In the genomic region with DNA sequence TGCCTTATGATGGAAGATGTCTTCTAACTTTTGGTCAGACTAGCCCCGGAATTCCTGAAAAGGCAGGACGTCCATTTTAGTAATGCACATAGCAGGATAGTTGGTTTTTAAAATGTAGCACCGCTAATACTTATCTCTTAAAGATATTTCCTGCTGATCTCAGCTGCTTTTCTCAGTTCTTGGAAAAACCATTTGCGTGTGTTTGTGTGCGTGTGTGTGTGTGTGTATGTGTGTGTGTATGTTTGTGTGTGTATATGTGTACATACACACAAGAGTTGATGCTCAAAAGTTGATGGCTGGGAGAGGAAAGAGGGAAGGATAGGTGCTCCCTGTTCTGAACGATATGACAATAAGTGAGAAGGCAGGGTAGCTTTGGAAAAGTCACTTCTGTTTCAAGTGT, we compare ENCODE assay signal across 2 cellular contexts.
TF ChIP-seq lines count a peak whose summit lies in the region.

No MANE protein-coding gene starts in this region.

TF ChIP-seq in IMR-90, 13 proteins besides CTCF, POLR2A, EP300 and RAD21:
- TF ChIP-seq MAFK (IDR thresholded peaks at IDR 0.05; ENCODE audit: low read depth, low read length) (peak; percentile 25; the same call in 1 of the 2 replicates), MXI1 (IDR thresholded peaks at IDR 0.05; ENCODE audit: borderline replicate concordance, low read depth, low read length) (no peak)

TF ChIP-seq in K562, 482 proteins besides CTCF, POLR2A, EP300 and RAD21 (continues in another document):
- no peak for TF ChIP-seq TAF1 (IDR thresholded peaks at IDR 0.05; ENCODE audit: control insufficient read depth, extremely low read depth, insufficient read depth, low read length, severe bottlenecking)
- no peak for TF ChIP-seq NR1H2 (CRISPR knock-in tag; IDR thresholded peaks at IDR 0.05)
- no peak for TF ChIP-seq ESRRB (CRISPR knock-in tag; IDR thresholded peaks at IDR 0.05; ENCODE audit: borderline replicate concordance)
- no peak for TF ChIP-seq CHD7 (IDR thresholded peaks at IDR 0.05; ENCODE audit: low read depth, low read length)
- TF ChIP-seq GABPB2 (CRISPR knock-in tag; conservative IDR thresholded peaks at IDR 0.05) = no peak
- TF ChIP-seq, protein P1, sequence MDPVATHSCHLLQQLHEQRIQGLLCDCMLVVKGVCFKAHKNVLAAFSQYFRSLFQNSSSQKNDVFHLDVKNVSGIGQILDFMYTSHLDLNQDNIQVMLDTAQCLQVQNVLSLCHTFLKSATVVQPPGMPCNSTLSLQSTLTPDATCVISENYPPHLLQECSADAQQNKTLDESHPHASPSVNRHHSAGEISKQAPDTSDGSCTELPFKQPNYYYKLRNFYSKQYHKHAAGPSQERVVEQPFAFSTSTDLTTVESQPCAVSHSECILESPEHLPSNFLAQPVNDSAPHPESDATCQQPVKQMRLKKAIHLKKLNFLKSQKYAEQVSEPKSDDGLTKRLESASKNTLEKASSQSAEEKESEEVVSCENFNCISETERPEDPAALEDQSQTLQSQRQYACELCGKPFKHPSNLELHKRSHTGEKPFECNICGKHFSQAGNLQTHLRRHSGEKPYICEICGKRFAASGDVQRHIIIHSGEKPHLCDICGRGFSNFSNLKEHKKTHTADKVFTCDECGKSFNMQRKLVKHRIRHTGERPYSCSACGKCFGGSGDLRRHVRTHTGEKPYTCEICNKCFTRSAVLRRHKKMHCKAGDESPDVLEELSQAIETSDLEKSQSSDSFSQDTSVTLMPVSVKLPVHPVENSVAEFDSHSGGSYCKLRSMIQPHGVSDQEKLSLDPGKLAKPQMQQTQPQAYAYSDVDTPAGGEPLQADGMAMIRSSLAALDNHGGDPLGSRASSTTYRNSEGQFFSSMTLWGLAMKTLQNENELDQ (CRISPR knock-in tag; IDR thresholded peaks at IDR 0.05; ENCODE audit: borderline replicate concordance) = no peak
- TF ChIP-seq NFRKB (IDR thresholded peaks at IDR 0.05; ENCODE audit: low read depth) = peak; percentile 59; the same call in 1 of the 2 replicates
- 0 out of 4 replicates have a peak, but pooled peaks of 1 of the 2 experiments have one; percentile 3 for TF ChIP-seq ARNT (IDR thresholded peaks at IDR 0.05)
- TF ChIP-seq TRIM25 (IDR thresholded peaks at IDR 0.05; ENCODE audit: borderline replicate concordance) = no peak
- TF ChIP-seq, protein P2, sequence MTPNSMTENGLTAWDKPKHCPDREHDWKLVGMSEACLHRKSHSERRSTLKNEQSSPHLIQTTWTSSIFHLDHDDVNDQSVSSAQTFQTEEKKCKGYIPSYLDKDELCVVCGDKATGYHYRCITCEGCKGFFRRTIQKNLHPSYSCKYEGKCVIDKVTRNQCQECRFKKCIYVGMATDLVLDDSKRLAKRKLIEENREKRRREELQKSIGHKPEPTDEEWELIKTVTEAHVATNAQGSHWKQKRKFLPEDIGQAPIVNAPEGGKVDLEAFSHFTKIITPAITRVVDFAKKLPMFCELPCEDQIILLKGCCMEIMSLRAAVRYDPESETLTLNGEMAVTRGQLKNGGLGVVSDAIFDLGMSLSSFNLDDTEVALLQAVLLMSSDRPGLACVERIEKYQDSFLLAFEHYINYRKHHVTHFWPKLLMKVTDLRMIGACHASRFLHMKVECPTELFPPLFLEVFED (CRISPR knock-in tag; conservative IDR thresholded peaks at IDR 0.05) = peak; percentile 88
- TF ChIP-seq TCF7 (IDR thresholded peaks at IDR 0.05; ENCODE audit: borderline replicate concordance) = no peak
- TF ChIP-seq, protein P3, sequence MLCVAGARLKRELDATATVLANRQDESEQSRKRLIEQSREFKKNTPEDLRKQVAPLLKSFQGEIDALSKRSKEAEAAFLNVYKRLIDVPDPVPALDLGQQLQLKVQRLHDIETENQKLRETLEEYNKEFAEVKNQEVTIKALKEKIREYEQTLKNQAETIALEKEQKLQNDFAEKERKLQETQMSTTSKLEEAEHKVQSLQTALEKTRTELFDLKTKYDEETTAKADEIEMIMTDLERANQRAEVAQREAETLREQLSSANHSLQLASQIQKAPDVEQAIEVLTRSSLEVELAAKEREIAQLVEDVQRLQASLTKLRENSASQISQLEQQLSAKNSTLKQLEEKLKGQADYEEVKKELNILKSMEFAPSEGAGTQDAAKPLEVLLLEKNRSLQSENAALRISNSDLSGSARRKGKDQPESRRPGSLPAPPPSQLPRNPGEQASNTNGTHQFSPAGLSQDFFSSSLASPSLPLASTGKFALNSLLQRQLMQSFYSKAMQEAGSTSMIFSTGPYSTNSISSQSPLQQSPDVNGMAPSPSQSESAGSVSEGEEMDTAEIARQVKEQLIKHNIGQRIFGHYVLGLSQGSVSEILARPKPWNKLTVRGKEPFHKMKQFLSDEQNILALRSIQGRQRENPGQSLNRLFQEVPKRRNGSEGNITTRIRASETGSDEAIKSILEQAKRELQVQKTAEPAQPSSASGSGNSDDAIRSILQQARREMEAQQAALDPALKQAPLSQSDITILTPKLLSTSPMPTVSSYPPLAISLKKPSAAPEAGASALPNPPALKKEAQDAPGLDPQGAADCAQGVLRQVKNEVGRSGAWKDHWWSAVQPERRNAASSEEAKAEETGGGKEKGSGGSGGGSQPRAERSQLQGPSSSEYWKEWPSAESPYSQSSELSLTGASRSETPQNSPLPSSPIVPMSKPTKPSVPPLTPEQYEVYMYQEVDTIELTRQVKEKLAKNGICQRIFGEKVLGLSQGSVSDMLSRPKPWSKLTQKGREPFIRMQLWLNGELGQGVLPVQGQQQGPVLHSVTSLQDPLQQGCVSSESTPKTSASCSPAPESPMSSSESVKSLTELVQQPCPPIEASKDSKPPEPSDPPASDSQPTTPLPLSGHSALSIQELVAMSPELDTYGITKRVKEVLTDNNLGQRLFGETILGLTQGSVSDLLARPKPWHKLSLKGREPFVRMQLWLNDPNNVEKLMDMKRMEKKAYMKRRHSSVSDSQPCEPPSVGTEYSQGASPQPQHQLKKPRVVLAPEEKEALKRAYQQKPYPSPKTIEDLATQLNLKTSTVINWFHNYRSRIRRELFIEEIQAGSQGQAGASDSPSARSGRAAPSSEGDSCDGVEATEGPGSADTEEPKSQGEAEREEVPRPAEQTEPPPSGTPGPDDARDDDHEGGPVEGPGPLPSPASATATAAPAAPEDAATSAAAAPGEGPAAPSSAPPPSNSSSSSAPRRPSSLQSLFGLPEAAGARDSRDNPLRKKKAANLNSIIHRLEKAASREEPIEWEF (CRISPR knock-in tag; IDR thresholded peaks at IDR 0.05) = no peak
- TF ChIP-seq, protein P4, sequence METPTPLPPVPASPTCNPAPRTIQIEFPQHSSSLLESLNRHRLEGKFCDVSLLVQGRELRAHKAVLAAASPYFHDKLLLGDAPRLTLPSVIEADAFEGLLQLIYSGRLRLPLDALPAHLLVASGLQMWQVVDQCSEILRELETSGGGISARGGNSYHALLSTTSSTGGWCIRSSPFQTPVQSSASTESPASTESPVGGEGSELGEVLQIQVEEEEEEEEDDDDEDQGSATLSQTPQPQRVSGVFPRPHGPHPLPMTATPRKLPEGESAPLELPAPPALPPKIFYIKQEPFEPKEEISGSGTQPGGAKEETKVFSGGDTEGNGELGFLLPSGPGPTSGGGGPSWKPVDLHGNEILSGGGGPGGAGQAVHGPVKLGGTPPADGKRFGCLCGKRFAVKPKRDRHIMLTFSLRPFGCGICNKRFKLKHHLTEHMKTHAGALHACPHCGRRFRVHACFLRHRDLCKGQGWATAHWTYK (CRISPR knock-in tag; IDR thresholded peaks at IDR 0.05) = 0 out of 2 replicates have a peak, but pooled peaks have one; percentile 15
- no peak for TF ChIP-seq ZNF668 (CRISPR knock-in tag; IDR thresholded peaks at IDR 0.05)
- TF ChIP-seq TEAD1 (CRISPR knock-in tag; IDR thresholded peaks at IDR 0.05) = no peak
- 0 out of 2 replicates have a peak, but pooled peaks have one; percentile 16 for TF ChIP-seq ARID1B (IDR thresholded peaks at IDR 0.05)
- TF ChIP-seq GTF2A2 (tag; IDR thresholded peaks at IDR 0.05) = no peak
- TF ChIP-seq RBM15 (IDR thresholded peaks at IDR 0.05; ENCODE audit: insufficient read depth, low read length) = no peak
- no peak for TF ChIP-seq TCF7L2 (IDR thresholded peaks at IDR 0.05; ENCODE audit: low read depth, low read length)
- no peak for TF ChIP-seq CBX3 (IDR thresholded peaks at IDR 0.05; ENCODE audit: borderline replicate concordance in 1 of 2, low read length in 2 of 2)
- TF ChIP-seq HDAC6 (IDR thresholded peaks at IDR 0.05; ENCODE audit: low read depth, low read length) = no peak
- no peak for TF ChIP-seq FOXP4 (CRISPR knock-in tag; IDR thresholded peaks at IDR 0.05; ENCODE audit: borderline replicate concordance)
- TF ChIP-seq TAF7 (tag; IDR thresholded peaks at IDR 0.05) = 0 out of 2 replicates have a peak, but pooled peaks have one; percentile 12
